In the genomic region with DNA sequence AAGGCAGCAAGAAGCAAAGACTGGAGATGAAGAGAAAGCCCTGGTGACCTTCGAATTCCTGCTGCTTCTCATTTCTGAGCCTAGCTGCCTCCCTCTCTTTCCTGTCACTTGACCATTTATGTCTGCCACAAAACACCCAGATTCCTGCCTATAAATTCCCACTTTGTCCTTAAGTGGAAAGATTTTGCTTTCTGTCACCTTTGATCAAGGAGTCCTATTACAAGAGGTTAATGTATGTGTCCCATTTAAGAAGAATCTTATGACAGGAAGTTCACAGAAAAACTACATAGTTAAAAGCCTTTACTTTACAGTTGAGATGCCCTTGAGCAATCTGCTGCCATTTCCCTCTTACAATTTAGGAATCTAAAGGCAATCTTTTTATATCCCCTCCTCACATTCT, we compare ENCODE assay signal across 27 cellular contexts.
DNase-seq lines count a peak whose midpoint lies in the region; ATAC-seq, FAIRE-seq and TF ChIP-seq lines count a peak whose summit lies in the region.
"Had no signal": no experiment of that assay in that cellular context is flagged by ENCODE, and none has a peak within 500 bp of the region (broad histone marks: within the 10 kb centered on the region; RNA-seq: fewer than 3 reads in every experiment).

No MANE protein-coding gene starts in this region.

- TF ChIP-seq POLR2A in GM12891 (IDR thresholded peaks at IDR 0.05; ENCODE audit: low read depth, low read length) = no peak

- in situ Hi-C loops in SK-MEL-5 (cut with HindIII; ENCODE audit: low pct_unique_long_range_greater_than_20kb, low sequenced_read_pairs) = no loop called here

- H3K79me2 ChIP-seq in Karpas-422 (ENCODE audit: low read length) = no peaks in the 10 kb centered on the region

- H3K27ac ChIP-seq in Karpas-422 (ENCODE audit: low read length) = no peak overlapping the region
- H3K27ac ChIP-seq: A549; BLaER1 treated with 17β-estradiol and CSF1 and Interleukin-3, amounts not matched to agents 10 nM and 100 nM had no signal

- H3K4me3 Mint-ChIP-seq in central memory CD8-positive, alpha-beta T cell = no peak overlapping the region
- no peak overlapping the region for H3K4me3 Mint-ChIP-seq in nephron progenitor cell
- H3K4me3 Mint-ChIP-seq: CD14-positive monocyte; CD4-positive, alpha-beta T cell; GM23338; H9 had no signal

- H3K4me2 ChIP-seq in Karpas-422 (ENCODE audit: low read depth, low read length, poor library complexity, severe bottlenecking) = no peak overlapping the region
- H3K4me2 ChIP-seq: A549, GM23338 had no signal

- H2AFZ ChIP-seq in Karpas-422 (ENCODE audit: low read length) = peak overlapping the region; percentile 25; the same call in 1 of the 2 replicates
- H2AFZ ChIP-seq: GM23338 had no signal

- H3K27me3 ChIP-seq in Karpas-422 (ENCODE audit: low read length) = peaks cover 2% of the 10 kb centered on the region; the same call in 1 of the 2 replicates
- H3K27me3 ChIP-seq: BE2C; BLaER1 treated with 17β-estradiol and CSF1 and Interleukin-3, amounts not matched to agents 10 nM and 100 nM had no signal

- H3K9me3 Mint-ChIP-seq in central memory CD8-positive, alpha-beta T cell = no peaks in the 10 kb centered on the region
- no peaks in the 10 kb centered on the region for H3K9me3 Mint-ChIP-seq in nephron progenitor cell
- H3K9me3 Mint-ChIP-seq: CD4-positive, alpha-beta T cell; CD8-positive, alpha-beta memory T cell had no signal

- peaks cover 9% of the 10 kb centered on the region for H3K4me1 ChIP-seq in Karpas-422 (ENCODE audit: low read length)
- H3K4me1 ChIP-seq: A549, BE2C had no signal

- TF ChIP-seq CTCF in nephron progenitor cell (IDR thresholded peaks at IDR 0.05) = no peak

- no peak for ATAC-seq in central memory CD8-positive, alpha-beta T cell (replicated peaks; ENCODE audit: extremely low read depth, poor library complexity, severe bottlenecking)
- ATAC-seq in GM19395 (IDR thresholded peaks at IDR 0.05; ENCODE audit: unreplicated experiment) (no peak), GM21381 (IDR thresholded peaks at IDR 0.05; ENCODE audit: unreplicated experiment) (no peak)
- ATAC-seq: A549, GM23338, HCT116 had no signal

- H3K4me3 ChIP-seq in Karpas-422 (ENCODE audit: low read length) = no peak overlapping the region
- H3K4me3 ChIP-seq: A549; BLaER1 treated with 17β-estradiol and CSF1 and Interleukin-3, amounts not matched to agents 10 nM and 100 nM; GM23338 had no signal

- H3K4me1 Mint-ChIP-seq in central memory CD8-positive, alpha-beta T cell = no peaks in the 10 kb centered on the region
- H3K4me1 Mint-ChIP-seq in nephron progenitor cell = peaks cover 5% of the 10 kb centered on the region
- H3K4me1 Mint-ChIP-seq: CD14-positive monocyte; CD8-positive, alpha-beta memory T cell; GM23338; H9 had no signal

- FAIRE-seq in GM12891 (lab: Jason Lieb, UNC) = no peak
- FAIRE-seq: A549, GM12892 had no signal

- DNase-seq in Karpas-422 (no peak), SK-MEL-5 (ENCODE audit: low read depth, low spot score) (peak; percentile 92), nephron progenitor cell (no peak), DMS153 treated with DMSO at 0.1 percent for 48 hours (lab: John Stamatoyannopoulos, UW; ENCODE audit: unreplicated experiment) (no peak), GM12891 (ENCODE audit: insufficient read length, low spot score) (no peak)
- DNase-seq in central memory CD8-positive, alpha-beta T cell (ENCODE audit: low spot score in 2 of 2) = no peak
- DNase-seq: 8988T; ACHN; AML-193; BE2C; Calu3; CD4-positive, alpha-beta T cell; CD8-positive, alpha-beta memory T cell; COR-L47; DMS 273 treated with DMSO at 0.1 percent for 48 hours; DMS53; DMS79 treated with DMSO at 0.1 percent for 48 hours; GF-D8; H9 had no signal

- peaks cover 26% of the 10 kb centered on the region for H3K27me3 Mint-ChIP-seq in central memory CD8-positive, alpha-beta T cell
- H3K27me3 Mint-ChIP-seq in nephron progenitor cell (ENCODE audit: low read depth, poor library complexity) = no peaks in the 10 kb centered on the region

- H3K27ac Mint-ChIP-seq in central memory CD8-positive, alpha-beta T cell (ENCODE audit: low read depth) = peak overlapping the region; percentile 19
- H3K27ac Mint-ChIP-seq in nephron progenitor cell = peak overlapping the region; percentile 41
- H3K27ac Mint-ChIP-seq: CD14-positive monocyte; CD4-positive, alpha-beta T cell; CD8-positive, alpha-beta memory T cell; GM23338; H9 had no signal

- H3K36me3 ChIP-seq in Karpas-422 (ENCODE audit: insufficient read depth, low read length) = peaks cover 10% of the 10 kb centered on the region; the same call in 1 of the 2 replicates
- H3K36me3 ChIP-seq: BE2C; BLaER1 treated with 17β-estradiol and CSF1 and Interleukin-3, amounts not matched to agents 10 nM and 100 nM had no signal

- H3K36me3 Mint-ChIP-seq in central memory CD8-positive, alpha-beta T cell (ENCODE audit: insufficient read depth) = no peaks in the 10 kb centered on the region
- no peaks in the 10 kb centered on the region for H3K36me3 Mint-ChIP-seq in nephron progenitor cell (ENCODE audit: low read depth)
- H3K36me3 Mint-ChIP-seq: CD14-positive monocyte; CD8-positive, alpha-beta memory T cell had no signal

- no peaks in the 10 kb centered on the region for H3K9me2 ChIP-seq in Karpas-422 (replicated peaks; ENCODE audit: insufficient read depth, low read length)

- H3K9me3 ChIP-seq in Karpas-422 (ENCODE audit: low read length) = no peaks in the 10 kb centered on the region
- H3K9me3 ChIP-seq: A549; BE2C; BLaER1 treated with 17β-estradiol and CSF1 and Interleukin-3, amounts not matched to agents 10 nM and 100 nM had no signal

- H3K9ac ChIP-seq in Karpas-422 (ENCODE audit: low read length) = no peak overlapping the region
- H3K9ac ChIP-seq: BLaER1 treated with 17β-estradiol and CSF1 and Interleukin-3, amounts not matched to agents 10 nM and 100 nM had no signal

- H4K20me1 ChIP-seq in Karpas-422 (ENCODE audit: insufficient read depth, low read depth, low read length) = no peaks in the 10 kb centered on the region
- H4K20me1 ChIP-seq: BLaER1 treated with 17β-estradiol and CSF1 and Interleukin-3, amounts not matched to agents 10 nM and 100 nM had no signal

TF ChIP-seq in GM12891, 5 proteins besides CTCF, POLR2A, EP300 and RAD21:
- no peak for TF ChIP-seq SPI1 (IDR thresholded peaks at IDR 0.05; ENCODE audit: low read depth, low read length)
